In genomic region chrX:91389026-91389425, GRCh38 we compare ENCODE assay signal across 3 cellular contexts. TPM values are rescaled to one million over a fixed set of nuclear protein-coding genes. Genes with fewer than 3 reads are reported as not detected.
"Had no signal": no experiment of that assay in that cellular context is flagged by ENCODE, and none has a peak within 500 bp of the region (broad histone marks: within the 10 kb centered on the region; RNA-seq: fewer than 3 reads in every experiment).

No MANE protein-coding gene starts in this region.

- DNase-seq: GDM1, GF-D8 had no signal

- ATAC-seq: GM12878 had no signal

- H3K4me3 ChIP-seq: GM12878 had no signal

RNA-seq across cellular contexts. Expression of gene PABPC5, which starts 45.6 kb away (rescaled TPM):
- polyA plus RNA-seq: GM12878 had no signal
